Comparison of ENCODE assay signal across 9 cellular contexts in genomic region chr19:16293133-16294085, GRCh38. TPM values are rescaled to one million over a fixed set of nuclear protein-coding genes. Genes with fewer than 3 reads are reported as not detected.
DNase-seq lines count a peak whose midpoint lies in the region; ATAC-seq and TF ChIP-seq lines count a peak whose summit lies in the region.
"Had no signal": no experiment of that assay in that cellular context is flagged by ENCODE, and none has a peak within 500 bp of the region (broad histone marks: within the 10 kb centered on the region; RNA-seq: fewer than 3 reads in every experiment).

No MANE protein-coding gene starts in this region.

- H3K9me3 ChIP-seq in RWPE2 (ENCODE audit: severe bottlenecking) = no peaks in the 10 kb centered on the region
- no peaks in the 10 kb centered on the region for H3K9me3 ChIP-seq in psoas muscle
- no peaks in the 10 kb centered on the region for H3K9me3 ChIP-seq in neural progenitor cell (ENCODE audit: low read depth)

- WGBS in psoas muscle, 3 donors = 15 to 34% (median 16%) methylated on average over 27 of the region's 27 CpGs

- H3K27ac Mint-ChIP-seq in neural progenitor cell = no peak overlapping the region
- H3K27ac Mint-ChIP-seq: T-helper 2 cell treated with Interferon-gamma antibody and Interleukin-4, amounts not matched to agents 5 μg/mL and 100 μg/mL, for 36 hours had no signal

- no peaks in the 10 kb centered on the region for H3K4me1 Mint-ChIP-seq in neural progenitor cell

- H3K4me3 Mint-ChIP-seq in neural progenitor cell = no peak overlapping the region
- H3K4me3 Mint-ChIP-seq: T-helper 2 cell treated with Interferon-gamma antibody and Interleukin-4, amounts not matched to agents 5 μg/mL and 100 μg/mL, for 36 hours had no signal

- peaks cover 11% of the 10 kb centered on the region for H3K27me3 Mint-ChIP-seq in neural progenitor cell (ENCODE audit: insufficient read depth, low read depth)

- H3K4me2 ChIP-seq in neural progenitor cell = no peak overlapping the region

- no peak overlapping the region for H3K4me3 ChIP-seq in RWPE2 (ENCODE audit: severe bottlenecking)
- H3K4me3 ChIP-seq in psoas muscle = peak overlapping the region; percentile 41
- no peak overlapping the region for H3K4me3 ChIP-seq in neural progenitor cell

- intact Hi-C loops in psoas muscle (cut with DNase I) = no loop called here

- no peak overlapping the region for H3K9ac ChIP-seq in neural progenitor cell

- H3K4me1 ChIP-seq in RWPE2 (ENCODE audit: insufficient read depth, poor library complexity, severe bottlenecking) = peaks cover 6% of the 10 kb centered on the region
- peaks cover 11% of the 10 kb centered on the region for H3K4me1 ChIP-seq in psoas muscle
- no peaks in the 10 kb centered on the region for H3K4me1 ChIP-seq in neural progenitor cell

- TF ChIP-seq CTCF in RWPE2 (IDR thresholded peaks at IDR 0.05; ENCODE audit: poor library complexity, severe bottlenecking) = no peak
- no peak for TF ChIP-seq CTCF in psoas muscle (IDR thresholded peaks at IDR 0.05)
- no peak for TF ChIP-seq CTCF in neural progenitor cell (IDR thresholded peaks at IDR 0.05)

- DNase-seq in EL = peak; percentile 89
- no peak for DNase-seq in RWPE2 (ENCODE audit: low spot score)
- DNase-seq in fibroblast of peridontal ligament (ENCODE audit: extremely low read depth) = peak; percentile 98
- DNase-seq in psoas muscle = peak; percentile 77 to 84
- DNase-seq in GM19240 (ENCODE audit: insufficient read length, low spot score) = no peak
- DNase-seq in neural progenitor cell (ENCODE audit: low spot score) = no peak

- H3K9me3 Mint-ChIP-seq in neural progenitor cell = no peaks in the 10 kb centered on the region

- ATAC-seq in RWPE2 (ENCODE audit: low read depth) = peak; percentile 54
- ATAC-seq in psoas muscle = peak; percentile 67 to 80 (median 74)
- no peak for ATAC-seq in GM18870 (IDR thresholded peaks at IDR 0.05; ENCODE audit: unreplicated experiment)
- ATAC-seq in HG02852 (IDR thresholded peaks at IDR 0.05; ENCODE audit: unreplicated experiment) = no peak

- H3K36me3 ChIP-seq in RWPE2 (ENCODE audit: low read depth) = no peaks in the 10 kb centered on the region
- no peaks in the 10 kb centered on the region for H3K36me3 ChIP-seq in psoas muscle (ENCODE audit: insufficient read depth in 1 of 2, low read depth in 1 of 2)
- no peaks in the 10 kb centered on the region for H3K36me3 ChIP-seq in neural progenitor cell

- no peaks in the 10 kb centered on the region for H3K79me2 ChIP-seq in neural progenitor cell (ENCODE audit: low read depth)

- H2AFZ ChIP-seq in neural progenitor cell (replicated peaks) = no peak overlapping the region

- no peaks in the 10 kb centered on the region for H4K20me1 ChIP-seq in neural progenitor cell (ENCODE audit: low read depth)

- no peaks in the 10 kb centered on the region for H3F3A ChIP-seq in neural progenitor cell (ENCODE audit: low read depth)

- no peaks in the 10 kb centered on the region for H3K36me3 Mint-ChIP-seq in neural progenitor cell

- H3K27me3 ChIP-seq in RWPE2 (ENCODE audit: insufficient read depth, poor library complexity, severe bottlenecking) = no peaks in the 10 kb centered on the region
- H3K27me3 ChIP-seq in psoas muscle (ENCODE audit: insufficient read depth in 3 of 3, low read length in 2 of 3) = no peaks in the 10 kb centered on the region
- H3K27me3 ChIP-seq in neural progenitor cell = no peaks in the 10 kb centered on the region

- no peak overlapping the region for H3K27ac ChIP-seq in RWPE2 (ENCODE audit: poor library complexity, severe bottlenecking)
- H3K27ac ChIP-seq in psoas muscle = peak overlapping the region; percentile 77
- no peak overlapping the region for H3K27ac ChIP-seq in neural progenitor cell

RNA-seq across cellular contexts. Expression of gene KLF2, which starts 31.2 kb away (rescaled TPM):
- total RNA-seq in psoas muscle (10 to 100 TPM; 12.7 to 35.4 (median 24.0) TPM), neural progenitor cell (ENCODE audit: low replicate concordance) (not detected in 2 replicates)
- 10 to 100 TPM in 1 of 3 donors, 1 to 10 TPM in 2; 3.3 to 24.2 (median 5.3) TPM for polyA plus RNA-seq in psoas muscle

Comparison
In these comparisons a context has a peak if more than half of its experiments do, and no peak if none do; other contexts are left out.
1. DNase-seq: peak in EL (single experiment), fibroblast of peridontal ligament (single experiment) and psoas muscle (2 of 2); none in RWPE2 (single experiment), GM19240 (single experiment) and neural progenitor cell (single experiment).
2. ATAC-seq: peak in RWPE2 (single experiment) and psoas muscle (4 of 4); none in GM18870 (single experiment) and HG02852 (single experiment).
3. RNA of gene KLF2, which starts 31.2 kb away (total RNA-seq): 12.7 to 35.4 TPM in psoas muscle; not detected in neural progenitor cell; every median in the first group is over 10 times any median in the second.